In the genomic region with DNA sequence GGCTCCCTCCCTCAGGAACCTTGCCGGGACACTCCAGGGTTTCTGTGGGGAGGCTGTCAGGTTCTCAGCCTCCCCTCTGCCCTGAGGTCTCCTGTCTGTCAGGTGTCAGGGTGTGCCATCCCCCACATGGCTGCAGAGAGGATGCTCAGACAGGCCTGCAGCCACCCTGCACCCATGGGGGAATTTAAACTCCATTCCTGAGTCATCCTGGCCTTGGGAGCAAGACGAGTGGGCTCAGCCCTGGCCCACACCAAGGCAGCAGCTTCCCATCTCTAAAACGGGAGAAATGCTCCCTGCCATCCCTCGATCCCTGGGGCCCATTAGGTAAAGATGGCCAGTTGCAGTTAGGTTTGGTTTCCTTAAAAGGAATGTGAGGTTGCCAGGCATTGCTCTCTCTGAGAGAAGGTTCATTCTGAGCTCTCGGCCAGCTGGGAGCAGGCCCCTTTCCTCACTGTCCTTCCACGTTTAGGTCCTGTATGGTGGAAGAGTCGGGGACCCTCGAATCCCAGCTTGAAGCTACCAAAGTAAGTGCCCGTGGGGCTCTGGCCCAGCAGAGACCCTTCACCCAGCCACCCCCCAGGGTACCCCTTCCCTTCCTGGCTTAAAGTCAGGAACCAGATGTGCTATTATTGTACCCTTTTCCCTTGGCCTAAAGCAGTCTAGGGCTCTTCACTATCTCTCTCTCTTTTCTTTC, we compare ENCODE assay signal across 2 cellular contexts.
TF ChIP-seq lines count a peak whose summit lies in the region.

No MANE protein-coding gene starts in this region.

TF ChIP-seq in A549, 52 proteins besides CTCF, POLR2A, EP300 and RAD21 (continued from another document):
- TF ChIP-seq, protein P1, sequence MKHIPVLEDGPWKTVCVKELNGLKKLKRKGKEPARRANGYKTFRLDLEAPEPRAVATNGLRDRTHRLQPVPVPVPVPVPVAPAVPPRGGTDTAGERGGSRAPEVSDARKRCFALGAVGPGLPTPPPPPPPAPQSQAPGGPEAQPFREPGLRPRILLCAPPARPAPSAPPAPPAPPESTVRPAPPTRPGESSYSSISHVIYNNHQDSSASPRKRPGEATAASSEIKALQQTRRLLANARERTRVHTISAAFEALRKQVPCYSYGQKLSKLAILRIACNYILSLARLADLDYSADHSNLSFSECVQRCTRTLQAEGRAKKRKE (CRISPR knock-in tag; IDR thresholded peaks at IDR 0.05; ENCODE audit: low read depth), result no peak
- TF ChIP-seq NR3C1 (IDR thresholded peaks at IDR 0.05), result no peak
- TF ChIP-seq ZC3H11A (IDR thresholded peaks at IDR 0.05), result no peak
- no peak for TF ChIP-seq RARB (CRISPR knock-in tag; IDR thresholded peaks at IDR 0.05)
- TF ChIP-seq ZFP36 (IDR thresholded peaks at IDR 0.05; ENCODE audit: borderline replicate concordance, partially characterized antibody), result no peak
- TF ChIP-seq NPAS2 (CRISPR knock-in tag; IDR thresholded peaks at IDR 0.05; ENCODE audit: borderline replicate concordance), result no peak
- no peak for TF ChIP-seq CHD4 (IDR thresholded peaks at IDR 0.05; ENCODE audit: borderline replicate concordance)
- TF ChIP-seq, protein P2, sequence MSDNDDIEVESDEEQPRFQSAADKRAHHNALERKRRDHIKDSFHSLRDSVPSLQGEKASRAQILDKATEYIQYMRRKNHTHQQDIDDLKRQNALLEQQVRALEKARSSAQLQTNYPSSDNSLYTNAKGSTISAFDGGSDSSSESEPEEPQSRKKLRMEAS (IDR thresholded peaks at IDR 0.05), result no peak
- TF ChIP-seq, protein P3, sequence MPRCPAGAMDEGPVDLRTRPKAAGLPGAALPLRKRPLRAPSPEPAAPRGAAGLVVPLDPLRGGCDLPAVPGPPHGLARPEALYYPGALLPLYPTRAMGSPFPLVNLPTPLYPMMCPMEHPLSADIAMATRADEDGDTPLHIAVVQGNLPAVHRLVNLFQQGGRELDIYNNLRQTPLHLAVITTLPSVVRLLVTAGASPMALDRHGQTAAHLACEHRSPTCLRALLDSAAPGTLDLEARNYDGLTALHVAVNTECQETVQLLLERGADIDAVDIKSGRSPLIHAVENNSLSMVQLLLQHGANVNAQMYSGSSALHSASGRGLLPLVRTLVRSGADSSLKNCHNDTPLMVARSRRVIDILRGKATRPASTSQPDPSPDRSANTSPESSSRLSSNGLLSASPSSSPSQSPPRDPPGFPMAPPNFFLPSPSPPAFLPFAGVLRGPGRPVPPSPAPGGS (IDR thresholded peaks at IDR 0.05), result no peak
- no peak for TF ChIP-seq FOSL2 (IDR thresholded peaks at IDR 0.05)
- no peak for TF ChIP-seq FOSL2 (CRISPR knock-in tag; IDR thresholded peaks at IDR 0.05)
- TF ChIP-seq, protein P4, sequence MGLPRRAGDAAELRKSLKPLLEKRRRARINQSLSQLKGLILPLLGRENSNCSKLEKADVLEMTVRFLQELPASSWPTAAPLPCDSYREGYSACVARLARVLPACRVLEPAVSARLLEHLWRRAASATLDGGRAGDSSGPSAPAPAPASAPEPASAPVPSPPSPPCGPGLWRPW (IDR thresholded peaks at IDR 0.05), result no peak
- TF ChIP-seq JUN (IDR thresholded peaks at IDR 0.05), result no peak
- no peak for TF ChIP-seq FOSB (CRISPR knock-in tag; IDR thresholded peaks at IDR 0.05)
- TF ChIP-seq RCOR1 (IDR thresholded peaks at IDR 0.05; ENCODE audit: low read depth, low read length), result no peak

TF ChIP-seq in WTC11, 78 proteins besides CTCF, POLR2A, EP300 and RAD21 (continued from another document):
- TF ChIP-seq, protein P5, sequence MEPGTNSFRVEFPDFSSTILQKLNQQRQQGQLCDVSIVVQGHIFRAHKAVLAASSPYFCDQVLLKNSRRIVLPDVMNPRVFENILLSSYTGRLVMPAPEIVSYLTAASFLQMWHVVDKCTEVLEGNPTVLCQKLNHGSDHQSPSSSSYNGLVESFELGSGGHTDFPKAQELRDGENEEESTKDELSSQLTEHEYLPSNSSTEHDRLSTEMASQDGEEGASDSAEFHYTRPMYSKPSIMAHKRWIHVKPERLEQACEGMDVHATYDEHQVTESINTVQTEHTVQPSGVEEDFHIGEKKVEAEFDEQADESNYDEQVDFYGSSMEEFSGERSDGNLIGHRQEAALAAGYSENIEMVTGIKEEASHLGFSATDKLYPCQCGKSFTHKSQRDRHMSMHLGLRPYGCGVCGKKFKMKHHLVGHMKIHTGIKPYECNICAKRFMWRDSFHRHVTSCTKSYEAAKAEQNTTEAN (CRISPR knock-in tag; IDR thresholded peaks at IDR 0.05), result no peak
- no peak for TF ChIP-seq MYBL2 (CRISPR knock-in tag; IDR thresholded peaks at IDR 0.05)
- TF ChIP-seq JAZF1 (CRISPR knock-in tag; IDR thresholded peaks at IDR 0.05), result no peak
- TF ChIP-seq ZNF416 (CRISPR knock-in tag; IDR thresholded peaks at IDR 0.05), result no peak
- TF ChIP-seq, protein P6, sequence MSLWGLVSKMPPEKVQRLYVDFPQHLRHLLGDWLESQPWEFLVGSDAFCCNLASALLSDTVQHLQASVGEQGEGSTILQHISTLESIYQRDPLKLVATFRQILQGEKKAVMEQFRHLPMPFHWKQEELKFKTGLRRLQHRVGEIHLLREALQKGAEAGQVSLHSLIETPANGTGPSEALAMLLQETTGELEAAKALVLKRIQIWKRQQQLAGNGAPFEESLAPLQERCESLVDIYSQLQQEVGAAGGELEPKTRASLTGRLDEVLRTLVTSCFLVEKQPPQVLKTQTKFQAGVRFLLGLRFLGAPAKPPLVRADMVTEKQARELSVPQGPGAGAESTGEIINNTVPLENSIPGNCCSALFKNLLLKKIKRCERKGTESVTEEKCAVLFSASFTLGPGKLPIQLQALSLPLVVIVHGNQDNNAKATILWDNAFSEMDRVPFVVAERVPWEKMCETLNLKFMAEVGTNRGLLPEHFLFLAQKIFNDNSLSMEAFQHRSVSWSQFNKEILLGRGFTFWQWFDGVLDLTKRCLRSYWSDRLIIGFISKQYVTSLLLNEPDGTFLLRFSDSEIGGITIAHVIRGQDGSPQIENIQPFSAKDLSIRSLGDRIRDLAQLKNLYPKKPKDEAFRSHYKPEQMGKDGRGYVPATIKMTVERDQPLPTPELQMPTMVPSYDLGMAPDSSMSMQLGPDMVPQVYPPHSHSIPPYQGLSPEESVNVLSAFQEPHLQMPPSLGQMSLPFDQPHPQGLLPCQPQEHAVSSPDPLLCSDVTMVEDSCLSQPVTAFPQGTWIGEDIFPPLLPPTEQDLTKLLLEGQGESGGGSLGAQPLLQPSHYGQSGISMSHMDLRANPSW (CRISPR knock-in tag; conservative IDR thresholded peaks at IDR 0.05; ENCODE audit: low read depth), result no peak
- no peak for TF ChIP-seq PRRX2 (CRISPR knock-in tag; IDR thresholded peaks at IDR 0.05)
- TF ChIP-seq, protein P7, sequence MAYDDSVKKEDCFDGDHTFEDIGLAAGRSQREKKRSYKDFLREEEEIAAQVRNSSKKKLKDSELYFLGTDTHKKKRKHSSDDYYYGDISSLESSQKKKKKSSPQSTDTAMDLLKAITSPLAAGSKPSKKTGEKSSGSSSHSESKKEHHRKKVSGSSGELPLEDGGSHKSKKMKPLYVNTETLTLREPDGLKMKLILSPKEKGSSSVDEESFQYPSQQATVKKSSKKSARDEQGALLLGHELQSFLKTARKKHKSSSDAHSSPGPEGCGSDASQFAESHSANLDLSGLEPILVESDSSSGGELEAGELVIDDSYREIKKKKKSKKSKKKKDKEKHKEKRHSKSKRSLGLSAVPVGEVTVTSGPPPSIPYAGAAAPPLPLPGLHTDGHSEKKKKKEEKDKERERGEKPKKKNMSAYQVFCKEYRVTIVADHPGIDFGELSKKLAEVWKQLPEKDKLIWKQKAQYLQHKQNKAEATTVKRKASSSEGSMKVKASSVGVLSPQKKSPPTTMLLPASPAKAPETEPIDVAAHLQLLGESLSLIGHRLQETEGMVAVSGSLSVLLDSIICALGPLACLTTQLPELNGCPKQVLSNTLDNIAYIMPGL (CRISPR knock-in tag; IDR thresholded peaks at IDR 0.05), result no peak
- TF ChIP-seq, protein P8, sequence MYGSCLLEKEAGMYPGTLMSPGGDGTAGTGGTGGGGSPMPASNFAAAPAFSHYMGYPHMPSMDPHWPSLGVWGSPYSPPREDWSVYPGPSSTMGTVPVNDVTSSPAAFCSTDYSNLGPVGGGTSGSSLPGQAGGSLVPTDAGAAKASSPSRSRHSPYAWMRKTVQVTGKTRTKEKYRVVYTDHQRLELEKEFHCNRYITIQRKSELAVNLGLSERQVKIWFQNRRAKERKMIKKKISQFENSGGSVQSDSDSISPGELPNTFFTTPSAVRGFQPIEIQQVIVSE (CRISPR knock-in tag; IDR thresholded peaks at IDR 0.05; ENCODE audit: borderline replicate concordance), result no peak
- no peak for TF ChIP-seq HMGA2 (CRISPR knock-in tag; IDR thresholded peaks at IDR 0.05)
- TF ChIP-seq, protein P9, sequence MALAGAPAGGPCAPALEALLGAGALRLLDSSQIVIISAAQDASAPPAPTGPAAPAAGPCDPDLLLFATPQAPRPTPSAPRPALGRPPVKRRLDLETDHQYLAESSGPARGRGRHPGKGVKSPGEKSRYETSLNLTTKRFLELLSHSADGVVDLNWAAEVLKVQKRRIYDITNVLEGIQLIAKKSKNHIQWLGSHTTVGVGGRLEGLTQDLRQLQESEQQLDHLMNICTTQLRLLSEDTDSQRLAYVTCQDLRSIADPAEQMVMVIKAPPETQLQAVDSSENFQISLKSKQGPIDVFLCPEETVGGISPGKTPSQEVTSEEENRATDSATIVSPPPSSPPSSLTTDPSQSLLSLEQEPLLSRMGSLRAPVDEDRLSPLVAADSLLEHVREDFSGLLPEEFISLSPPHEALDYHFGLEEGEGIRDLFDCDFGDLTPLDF (CRISPR knock-in tag; IDR thresholded peaks at IDR 0.05), result no peak
- TF ChIP-seq CREB1 (CRISPR knock-in tag; IDR thresholded peaks at IDR 0.05), result no peak
- TF ChIP-seq KAT7 (CRISPR knock-in tag; IDR thresholded peaks at IDR 0.05; ENCODE audit: borderline replicate concordance), result no peak
- TF ChIP-seq, protein P10, sequence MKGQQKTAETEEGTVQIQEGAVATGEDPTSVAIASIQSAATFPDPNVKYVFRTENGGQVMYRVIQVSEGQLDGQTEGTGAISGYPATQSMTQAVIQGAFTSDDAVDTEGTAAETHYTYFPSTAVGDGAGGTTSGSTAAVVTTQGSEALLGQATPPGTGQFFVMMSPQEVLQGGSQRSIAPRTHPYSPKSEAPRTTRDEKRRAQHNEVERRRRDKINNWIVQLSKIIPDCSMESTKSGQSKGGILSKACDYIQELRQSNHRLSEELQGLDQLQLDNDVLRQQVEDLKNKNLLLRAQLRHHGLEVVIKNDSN (CRISPR knock-in tag; IDR thresholded peaks at IDR 0.05), result no peak
